ENCODE assay signal across 8 cellular contexts in genomic region chr3:48151058-48151806, GRCh38. TPM values are rescaled to one million over a fixed set of nuclear protein-coding genes. Genes with fewer than 3 reads are reported as not detected.
DNase-seq lines count a peak whose midpoint lies in the region; TF ChIP-seq lines count a peak whose summit lies in the region.

No MANE protein-coding gene starts in this region.

- TF ChIP-seq CTCF in HEK293 (tag by site-specific recombination; IDR thresholded peaks at IDR 0.05) (peak; percentile 79), lower leg skin (IDR thresholded peaks at IDR 0.05) (peak in 1 of 3 donors; percentile 32)

- intact Hi-C loops in lower leg skin (cut with DNase I; ENCODE audit: low total_unique reads), result loop anchor here (10.0 kb wide), 1 partner anchor 306 kb away; no protein-coding TSS in a partner anchor

- CTCF ChIA-PET in HEK293 (lab: Yijun Ruan, JAX), result interaction anchor here (0.6 to 3.1 kb wide), 30 partner anchors 11 to 1349 kb away, joined by 3 to 37 read pairs (median 4); no protein-coding TSS in a partner anchor

- H3K27ac ChIP-seq in HEK293 (ENCODE audit: extremely low read depth, low read depth, low read length), result no peak overlapping the region

- H3K4me1 ChIP-seq in HEK293 (ENCODE audit: control insufficient read depth, insufficient read depth, low read length), result no peaks in the 10 kb centered on the region

- POLR2A ChIA-PET in HEK293 (lab: Yijun Ruan, JAX), result interaction anchor here (0.7 to 2.8 kb wide), 4 partner anchors 63 to 483 kb away, joined by 3 to 22 read pairs (median 4); no protein-coding TSS in a partner anchor

- DNase-seq in COLO829 (ENCODE audit: low spot score) (peak; percentile 88), NCI-H345 (lab: John Stamatoyannopoulos, UW) (peak; percentile 55), dermis microvascular lymphatic vessel endothelial cell (ENCODE audit: low read depth in 2 of 2) (peak; percentile 69 to 90), lower leg skin (ENCODE audit: low spot score in 2 of 2) (peak; percentile 57 to 90), KG1 (lab: John Stamatoyannopoulos, UW) (no peak)
- peak; percentile 44 for DNase-seq in activated CD4-positive, alpha-beta T cell treated with anti-CD3 and anti-CD28 coated beads, Interleukin-2, amount 50 U/mL, for 1 hour
- peak; percentile 26 to 30 for DNase-seq in stimulated activated CD4-positive, alpha-beta T cell treated with anti-CD3 and anti-CD28 coated beads, Interleukin-4, amount 100 ng/mL, for 4 hours

- 29 to 31% methylated on average over 8 of the region's 8 CpGs for WGBS in lower leg skin, 2 donors

- no peak overlapping the region for H3K4me3 ChIP-seq in HEK293 (ENCODE audit: low read depth, low read length)
- no peak overlapping the region for H3K4me3 ChIP-seq in lower leg skin (ENCODE audit: low read depth, poor library complexity, severe bottlenecking)

- TF ChIP-seq POLR2A in lower leg skin (IDR thresholded peaks at IDR 0.05), result no peak

- no peaks in the 10 kb centered on the region for H3K36me3 ChIP-seq in HEK293 (ENCODE audit: control insufficient read depth in 2 of 2, insufficient read depth in 1 of 2, low read length in 2 of 2)

- no peaks in the 10 kb centered on the region for H3K9me3 ChIP-seq in HEK293 (ENCODE audit: control insufficient read depth, insufficient read depth, low read depth, low read length)

TF ChIP-seq in HEK293, 187 proteins besides CTCF, POLR2A, EP300 and RAD21 (continues in another document):
- 0 out of 2 replicates have a peak, but pooled peaks have one; percentile 18 for TF ChIP-seq ZEB2 (tag by site-specific recombination; IDR thresholded peaks at IDR 0.05)
- TF ChIP-seq, protein P1, sequence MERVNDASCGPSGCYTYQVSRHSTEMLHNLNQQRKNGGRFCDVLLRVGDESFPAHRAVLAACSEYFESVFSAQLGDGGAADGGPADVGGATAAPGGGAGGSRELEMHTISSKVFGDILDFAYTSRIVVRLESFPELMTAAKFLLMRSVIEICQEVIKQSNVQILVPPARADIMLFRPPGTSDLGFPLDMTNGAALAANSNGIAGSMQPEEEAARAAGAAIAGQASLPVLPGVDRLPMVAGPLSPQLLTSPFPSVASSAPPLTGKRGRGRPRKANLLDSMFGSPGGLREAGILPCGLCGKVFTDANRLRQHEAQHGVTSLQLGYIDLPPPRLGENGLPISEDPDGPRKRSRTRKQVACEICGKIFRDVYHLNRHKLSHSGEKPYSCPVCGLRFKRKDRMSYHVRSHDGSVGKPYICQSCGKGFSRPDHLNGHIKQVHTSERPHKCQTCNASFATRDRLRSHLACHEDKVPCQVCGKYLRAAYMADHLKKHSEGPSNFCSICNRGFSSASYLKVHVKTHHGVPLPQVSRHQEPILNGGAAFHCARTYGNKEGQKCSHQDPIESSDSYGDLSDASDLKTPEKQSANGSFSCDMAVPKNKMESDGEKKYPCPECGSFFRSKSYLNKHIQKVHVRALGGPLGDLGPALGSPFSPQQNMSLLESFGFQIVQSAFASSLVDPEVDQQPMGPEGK (tag by site-specific recombination; IDR thresholded peaks at IDR 0.05), result peak; percentile 64; the same call in 1 of the 2 replicates
- TF ChIP-seq, protein P2, sequence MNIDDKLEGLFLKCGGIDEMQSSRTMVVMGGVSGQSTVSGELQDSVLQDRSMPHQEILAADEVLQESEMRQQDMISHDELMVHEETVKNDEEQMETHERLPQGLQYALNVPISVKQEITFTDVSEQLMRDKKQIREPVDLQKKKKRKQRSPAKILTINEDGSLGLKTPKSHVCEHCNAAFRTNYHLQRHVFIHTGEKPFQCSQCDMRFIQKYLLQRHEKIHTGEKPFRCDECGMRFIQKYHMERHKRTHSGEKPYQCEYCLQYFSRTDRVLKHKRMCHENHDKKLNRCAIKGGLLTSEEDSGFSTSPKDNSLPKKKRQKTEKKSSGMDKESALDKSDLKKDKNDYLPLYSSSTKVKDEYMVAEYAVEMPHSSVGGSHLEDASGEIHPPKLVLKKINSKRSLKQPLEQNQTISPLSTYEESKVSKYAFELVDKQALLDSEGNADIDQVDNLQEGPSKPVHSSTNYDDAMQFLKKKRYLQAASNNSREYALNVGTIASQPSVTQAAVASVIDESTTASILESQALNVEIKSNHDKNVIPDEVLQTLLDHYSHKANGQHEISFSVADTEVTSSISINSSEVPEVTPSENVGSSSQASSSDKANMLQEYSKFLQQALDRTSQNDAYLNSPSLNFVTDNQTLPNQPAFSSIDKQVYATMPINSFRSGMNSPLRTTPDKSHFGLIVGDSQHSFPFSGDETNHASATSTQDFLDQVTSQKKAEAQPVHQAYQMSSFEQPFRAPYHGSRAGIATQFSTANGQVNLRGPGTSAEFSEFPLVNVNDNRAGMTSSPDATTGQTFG (tag by site-specific recombination; IDR thresholded peaks at IDR 0.05; ENCODE audit: borderline replicate concordance), result no peak
- peak; percentile 44; the same call in 1 of the 2 replicates for TF ChIP-seq ZNF341 (tag by site-specific recombination; IDR thresholded peaks at IDR 0.05; ENCODE audit: low read depth)
- no peak for TF ChIP-seq ZNF658 (tag by site-specific recombination; IDR thresholded peaks at IDR 0.05)
- TF ChIP-seq ZNF585B (tag by site-specific recombination; IDR thresholded peaks at IDR 0.05), result no peak
- TF ChIP-seq, protein P3, sequence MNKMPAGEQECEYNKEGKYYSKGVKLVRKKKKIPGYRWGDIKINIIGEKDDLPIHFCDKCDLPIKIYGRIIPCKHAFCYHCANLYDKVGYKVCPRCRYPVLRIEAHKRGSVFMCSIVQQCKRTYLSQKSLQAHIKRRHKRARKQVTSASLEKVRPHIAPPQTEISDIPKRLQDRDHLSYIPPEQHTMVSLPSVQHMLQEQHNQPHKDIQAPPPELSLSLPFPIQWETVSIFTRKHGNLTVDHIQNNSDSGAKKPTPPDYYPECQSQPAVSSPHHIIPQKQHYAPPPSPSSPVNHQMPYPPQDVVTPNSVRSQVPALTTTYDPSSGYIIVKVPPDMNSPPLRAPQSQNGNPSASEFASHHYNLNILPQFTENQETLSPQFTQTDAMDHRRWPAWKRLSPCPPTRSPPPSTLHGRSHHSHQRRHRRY (tag by site-specific recombination; IDR thresholded peaks at IDR 0.05), result no peak
- TF ChIP-seq ZNF561 (tag by site-specific recombination; IDR thresholded peaks at IDR 0.05; ENCODE audit: borderline replicate concordance), result 0 out of 2 replicates have a peak, but pooled peaks have one; percentile 39
- TF ChIP-seq IKZF3 (tag by site-specific recombination; IDR thresholded peaks at IDR 0.05), result 0 out of 2 replicates have a peak, but pooled peaks have one; percentile 43
- TF ChIP-seq ZNF704 (tag by site-specific recombination; IDR thresholded peaks at IDR 0.05), result no peak
- TF ChIP-seq ZBTB17 (tag by site-specific recombination; IDR thresholded peaks at IDR 0.05), result peak; percentile 83
- 0 out of 2 replicates have a peak, but pooled peaks have one; percentile 35 for TF ChIP-seq ZSCAN30 (tag by site-specific recombination; IDR thresholded peaks at IDR 0.05)
- TF ChIP-seq ZNF558 (tag by site-specific recombination; IDR thresholded peaks at IDR 0.05), result no peak
- peak; percentile 38; the same call in 1 of the 2 replicates for TF ChIP-seq ZNF394 (tag by site-specific recombination; IDR thresholded peaks at IDR 0.05; ENCODE audit: borderline replicate concordance)
- no peak for TF ChIP-seq ZNF518A (tag by site-specific recombination; conservative IDR thresholded peaks at IDR 0.05; ENCODE audit: low read depth)
- TF ChIP-seq KLF8 (tag by site-specific recombination; IDR thresholded peaks at IDR 0.05), result no peak
- TF ChIP-seq ZIC2 (tag by site-specific recombination; IDR thresholded peaks at IDR 0.05), result 0 out of 2 replicates have a peak, but pooled peaks have one; percentile 19

RNA-seq across cellular contexts. Expression of gene CDC25A, which starts 37.0 kb away (rescaled TPM):
- total RNA-seq in dermis microvascular lymphatic vessel endothelial cell (8.6 and 9.1 TPM in 2 replicates), lower leg skin (1 to 10 TPM in 1 of 4 donors, under 1 TPM in 3; 0.45 to 1.0 (median 0.77) TPM)
